In the genomic region with DNA sequence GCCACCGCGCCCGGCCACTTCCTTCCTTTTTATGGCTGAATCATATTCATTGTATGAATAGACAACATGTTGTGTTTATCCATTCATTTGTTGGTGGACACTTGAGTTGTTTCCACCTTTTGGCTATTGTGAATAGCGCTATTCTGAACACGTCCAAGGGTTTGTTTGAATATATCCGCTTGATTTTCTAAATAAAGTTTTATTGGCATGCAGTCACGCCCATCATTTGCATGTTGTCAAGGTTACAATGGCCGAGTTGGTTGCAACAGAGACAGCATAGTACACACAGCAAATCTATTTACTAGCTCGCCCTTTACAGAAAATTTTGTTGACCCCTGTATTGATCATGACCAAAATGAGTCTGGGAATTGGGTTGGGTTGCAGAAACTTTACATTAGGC, we compare ENCODE assay signal across 31 cellular contexts.
"Had no signal": no experiment of that assay in that cellular context is flagged by ENCODE, and none has a peak within 500 bp of the region (broad histone marks: within the 10 kb centered on the region; RNA-seq: fewer than 3 reads in every experiment).

No MANE protein-coding gene starts in this region.

- H3K27ac ChIP-seq: adrenal gland, body of pancreas, breast epithelium, SJCRH30, SK-N-MC, WERI-Rb-1 had no signal

- H3K4me1 ChIP-seq: adrenal gland, body of pancreas, breast epithelium had no signal

- H3K9me3 ChIP-seq: adrenal gland, body of pancreas, breast epithelium, MG63, SJCRH30 had no signal

- H3K36me3 ChIP-seq: adrenal gland, breast epithelium, MG63, SJCRH30, WERI-Rb-1 had no signal

- FAIRE-seq: astrocyte had no signal

- DNase-seq: activated CD4-positive, alpha-beta T cell treated with anti-CD3 and anti-CD28 coated beads for 1 hour; activated CD4-positive, alpha-beta T cell treated with anti-CD3 and anti-CD28 coated beads, Interleukin-2, amount 10 ng/mL, durations not matched to agents 24 days and 14 days; activated CD4-positive, alpha-beta T cell treated with anti-CD3 and anti-CD28 coated beads, Interleukin-2, amount 50 U/mL, for 4 hours; activated CD4-positive, CD25-positive, alpha-beta regulatory T cell; activated CD8-positive, alpha-beta T cell treated with anti-CD3 and anti-CD28 coated beads, Interleukin-2, amount 10 ng/mL, durations not matched to agents 7 days and 5 days; activated gamma-delta T cell; activated naive CD4-positive, alpha-beta T cell treated with anti-CD3 and anti-CD28 coated beads for 36 hours; activated T-cell treated with anti-CD3 and anti-CD28 coated beads, Interleukin-2, amount 50 U/mL, for 24 hours; adrenal gland; body of pancreas; Kasumi-1; KG1; MG63; NCI-H1092; NCI-H1436 treated with DMSO at 0.1 percent for 48 hours; NCI-H1694 treated with DMSO at 0.1 percent for 48 hours; NCI-H2029; NCI-H2107; NCI-H2171; NCI-H2227 treated with DMSO at 0.1 percent for 48 hours; NCI-H446; NCI-H510A treated with DMSO at 0.1 percent for 48 hours; SHP77; SJCRH30; T1000; WERI-Rb-1 had no signal

- ATAC-seq: activated CD8-positive, alpha-beta T cell treated with anti-CD3 and anti-CD28 coated beads, Interleukin-2, amount 10 ng/mL, durations not matched to agents 7 days and 5 days; activated naive CD4-positive, alpha-beta T cell treated with anti-CD3 and anti-CD28 coated beads, Interleukin-2, amount 50 U/mL, for 72 hours; body of pancreas; Panc1 had no signal

- H3K27me3 ChIP-seq: body of pancreas had no signal

- H3K4me3 ChIP-seq: adrenal gland, body of pancreas, breast epithelium, MG63, SJCRH30, SK-N-MC had no signal
